26 cellular contexts compared by ENCODE assay signal in genomic region chr12:132110677-132111076, GRCh38.
"Had no signal": no experiment of that assay in that cellular context is flagged by ENCODE, and none has a peak within 500 bp of the region (broad histone marks: within the 10 kb centered on the region; RNA-seq: fewer than 3 reads in every experiment).

No MANE protein-coding gene starts in this region.

- DNase-seq: hippocampal formation; immature natural killer cell; kidney; left colon; left ventricle myocardium inferior; midbrain; mucosa of descending colon; naive thymus-derived CD4-positive, alpha-beta T cell; pancreas; posterior cingulate gyrus; retina; right cardiac atrium; spleen; stimulated activated CD4-positive, alpha-beta T cell treated with anti-CD3 and anti-CD28 coated beads, Interleukin-4, amount 100 ng/mL, for 24 hours; stimulated activated naive CD4-positive, alpha-beta T cell treated with Interleukin-2 at 50 U/mL for 16 hours; stimulated activated naive CD8-positive, alpha-beta T cell treated with anti-CD3 and anti-CD28 coated beads, Interleukin-15, amount 100 ng/mL, for 72 hours; substantia nigra had no signal

- H3K27ac ChIP-seq: left ventricle myocardium inferior, pancreas, prostate gland, skin epidermis, spleen, tibial nerve, upper lobe of left lung, vagina had no signal

- H3K4me1 ChIP-seq: left ventricle myocardium inferior, pancreas, prostate gland, spleen, tibial nerve, upper lobe of left lung, vagina had no signal

- ATAC-seq: left colon; mucosa of descending colon; naive thymus-derived CD4-positive, alpha-beta T cell; natural killer cell treated with Interleukin-12 subunit alpha and Interleukin-12 subunit beta and Interleukin-15 and Interleukin-18, amount 100 ng/mL, for 72 hours; pancreas; right cardiac atrium; sciatic nerve; stimulated activated effector memory CD8-positive, alpha-beta T cell treated with anti-CD3 and anti-CD28 coated beads, Interleukin-12 subunit alpha, Interleukin-12 subunit beta, amount 100 ng/mL, for 72 hours; stimulated activated naive CD8-positive, alpha-beta T cell treated with anti-CD3 and anti-CD28 coated beads, Interleukin-15, amount 100 ng/mL, for 72 hours had no signal

- H3K36me3 ChIP-seq: prostate gland had no signal

- H3K4me3 ChIP-seq: left ventricle myocardium inferior, lung, mucosa of descending colon, pancreas, prostate gland, skin epidermis, spleen, tibial nerve, upper lobe of left lung, vagina had no signal

- H3K9me3 ChIP-seq: left ventricle myocardium inferior, mucosa of descending colon, pancreas, prostate gland, spleen, tibial nerve, upper lobe of left lung, vagina had no signal

- H3K27me3 ChIP-seq: pancreas, spleen, tibial nerve, upper lobe of left lung, vagina had no signal
